In the genomic region with DNA sequence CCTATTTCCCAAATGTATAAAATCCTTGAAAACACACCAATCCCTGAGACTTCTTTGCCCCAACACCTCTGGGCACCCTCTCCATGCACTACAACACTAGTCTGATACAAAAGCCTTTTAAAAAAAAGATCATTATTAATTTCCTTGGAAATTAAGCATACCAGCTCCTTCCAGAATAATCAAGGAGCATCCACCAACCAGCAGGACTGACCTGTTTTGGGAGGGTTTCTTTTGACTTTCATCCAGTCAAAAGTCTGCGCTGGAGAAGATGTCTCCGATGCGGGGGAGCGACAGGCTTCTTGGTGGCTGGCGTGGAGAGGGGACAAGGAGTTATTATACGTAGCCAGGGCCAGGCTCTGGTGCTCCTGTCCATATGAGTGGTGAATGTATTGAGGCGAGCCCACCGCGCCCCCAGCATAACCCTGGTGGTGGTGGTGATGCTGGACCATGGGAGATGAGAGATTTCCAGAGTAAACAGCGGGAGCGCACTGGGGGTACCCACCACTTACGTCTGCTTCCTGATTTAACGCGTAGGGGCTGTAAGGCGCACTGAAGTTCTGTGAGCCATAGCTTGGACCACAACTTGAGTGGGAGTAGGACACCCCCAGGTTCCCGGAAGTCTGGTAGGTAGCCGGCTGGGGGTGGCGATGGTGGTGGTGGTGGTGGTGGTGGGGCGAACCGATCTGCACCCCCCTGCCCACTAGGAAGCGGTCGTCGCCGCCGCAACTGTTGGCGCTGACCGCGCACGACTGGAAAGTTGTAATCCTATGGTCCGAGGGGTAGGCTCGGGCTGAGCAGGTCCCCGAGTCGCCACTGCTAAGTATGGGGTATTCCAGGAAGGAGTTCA, we compare ENCODE assay signal across 8 cellular contexts. TPM values are rescaled to one million over a fixed set of nuclear protein-coding genes. Genes with fewer than 3 reads are reported as not detected.
DNase-seq lines count a peak whose midpoint lies in the region; ATAC-seq and TF ChIP-seq lines count a peak whose summit lies in the region.

No MANE protein-coding gene starts in this region.

- intact Hi-C loops in CD4-positive, alpha-beta memory T cell (cut with micrococcal nuclease), result loop anchor here (5.0 kb wide), 1 partner anchor 67 kb away; no protein-coding TSS in a partner anchor
- intact Hi-C loops in tibial artery (cut with DNase I; ENCODE audit: low total_unique reads), result loop anchor here (5.0 to 10.0 kb wide), 2 partner anchors 47 to 1230 kb away; a partner anchor contains a TSS

- peaks cover 11 to 46% (median 28%) of the 10 kb centered on the region in 4 donors for H3K4me1 Mint-ChIP-seq in CD4-positive, alpha-beta memory T cell
- H3K4me1 Mint-ChIP-seq in activated CD4-positive, alpha-beta memory T cell treated with anti-CD3 and anti-CD28 coated beads, Interleukin-2, amount 10 ng/mL, durations not matched to agents 7 days and 5 days, result peaks cover 20% of the 10 kb centered on the region
- peaks cover 31 to 48% of the 10 kb centered on the region in 2 donors for H3K4me1 Mint-ChIP-seq in immature natural killer cell

- peaks cover 0 to 3% (median 0%) of the 10 kb centered on the region in 8 donors for H3K9me3 Mint-ChIP-seq in CD4-positive, alpha-beta memory T cell
- H3K9me3 Mint-ChIP-seq in activated CD4-positive, alpha-beta memory T cell treated with anti-CD3 and anti-CD28 coated beads, Interleukin-2, amount 10 ng/mL, durations not matched to agents 7 days and 5 days, result no peaks in the 10 kb centered on the region
- H3K9me3 Mint-ChIP-seq in immature natural killer cell, result no peaks in the 10 kb centered on the region

- CTCF ChIA-PET in CD4-positive, alpha-beta memory T cell (lab: Charles Lee; ENCODE audit: partially characterized antibody), result interaction anchor here (1.2 kb wide), 1 partner anchor 412 kb away, joined by 3 read pairs; no protein-coding TSS in a partner anchor
- CTCF ChIA-PET in activated CD4-positive, alpha-beta memory T cell treated with anti-CD3 and anti-CD28 coated beads, Interleukin-2, amount 10 ng/mL, durations not matched to agents 7 days and 5 days (lab: Charles Lee), result interaction anchor here (1.3 kb wide), 1 partner anchor 55 kb away, joined by 4 read pairs; no protein-coding TSS in a partner anchor

- peak overlapping the region; percentile 86 to 96 (median 93) for H3K4me3 Mint-ChIP-seq in CD4-positive, alpha-beta memory T cell
- peak overlapping the region; percentile 85 for H3K4me3 Mint-ChIP-seq in activated CD4-positive, alpha-beta memory T cell treated with anti-CD3 and anti-CD28 coated beads, Interleukin-2, amount 10 ng/mL, durations not matched to agents 7 days and 5 days
- peak overlapping the region; percentile 91 to 97 (median 94) for H3K4me3 Mint-ChIP-seq in immature natural killer cell

- H3K27me3 ChIP-seq in CD4-positive, alpha-beta memory T cell (ENCODE audit: insufficient read depth, low read length), result peaks cover 3% of the 10 kb centered on the region
- H3K27me3 ChIP-seq in tibial artery, result no peaks in the 10 kb centered on the region

- peak overlapping the region in 6 of 7 donors; percentile 11 to 90 (median 71) for H3K27ac Mint-ChIP-seq in CD4-positive, alpha-beta memory T cell
- H3K27ac Mint-ChIP-seq in activated CD4-positive, alpha-beta memory T cell treated with anti-CD3 and anti-CD28 coated beads, Interleukin-2, amount 10 ng/mL, durations not matched to agents 7 days and 5 days, result peak overlapping the region; percentile 70
- H3K27ac Mint-ChIP-seq in immature natural killer cell, result peak overlapping the region; percentile 72 to 89 (median 86)

- peaks cover 12 to 15% of the 10 kb centered on the region in 2 donors for H3K36me3 Mint-ChIP-seq in CD4-positive, alpha-beta memory T cell
- H3K36me3 Mint-ChIP-seq in activated CD4-positive, alpha-beta memory T cell treated with anti-CD3 and anti-CD28 coated beads, Interleukin-2, amount 10 ng/mL, durations not matched to agents 7 days and 5 days (ENCODE audit: low read depth), result peaks cover under 1% of the 10 kb centered on the region
- peaks cover 14 to 17% (median 15%) of the 10 kb centered on the region in 3 donors for H3K36me3 Mint-ChIP-seq in immature natural killer cell

- H3K4me1 ChIP-seq in CD4-positive, alpha-beta memory T cell (ENCODE audit: insufficient read depth, low read length), result peaks cover 23% of the 10 kb centered on the region
- peaks cover 0 to 23% (median 18%) of the 10 kb centered on the region in 4 donors for H3K4me1 ChIP-seq in tibial artery

- no peaks in the 10 kb centered on the region for H3K9me3 ChIP-seq in CD4-positive, alpha-beta memory T cell (ENCODE audit: control insufficient read depth in 1 of 2, low read length in 2 of 2)
- no peaks in the 10 kb centered on the region for H3K9me3 ChIP-seq in tibial artery

- H3K27me3 Mint-ChIP-seq in CD4-positive, alpha-beta memory T cell, result peaks cover 40 to 62% of the 10 kb centered on the region in 2 donors
- H3K27me3 Mint-ChIP-seq in activated CD4-positive, alpha-beta memory T cell treated with anti-CD3 and anti-CD28 coated beads, Interleukin-2, amount 10 ng/mL, durations not matched to agents 7 days and 5 days, result peaks cover 81% of the 10 kb centered on the region
- peaks cover 13 to 21% (median 19%) of the 10 kb centered on the region in 3 donors for H3K27me3 Mint-ChIP-seq in immature natural killer cell (ENCODE audit: low read depth in 3 of 3)

- no peak for TF ChIP-seq CTCF in tibial artery (IDR thresholded peaks at IDR 0.05)

- H3K4me3 ChIP-seq in CD4-positive, alpha-beta memory T cell (ENCODE audit: low read length in 2 of 2), result peak overlapping the region in 1 of 2 donors; percentile 84
- H3K4me3 ChIP-seq in tibial artery, result peak overlapping the region; percentile 80 to 83

- H3K36me3 ChIP-seq in CD4-positive, alpha-beta memory T cell (ENCODE audit: insufficient read depth, low read length), result no peaks in the 10 kb centered on the region
- H3K36me3 ChIP-seq in tibial artery, result no peaks in the 10 kb centered on the region

- POLR2A ChIA-PET in CD4-positive, alpha-beta memory T cell (lab: Charles Lee; ENCODE audit: partially characterized antibody), result no interaction called here
- POLR2A ChIA-PET in activated CD4-positive, alpha-beta memory T cell treated with anti-CD3 and anti-CD28 coated beads, Interleukin-2, amount 10 ng/mL, durations not matched to agents 7 days and 5 days (lab: Charles Lee), result no interaction called here

- no peak overlapping the region for H3K27ac ChIP-seq in CD4-positive, alpha-beta memory T cell (ENCODE audit: low read depth, low read length)
- no peak overlapping the region for H3K27ac ChIP-seq in tibial artery

- peak in 1 of 5 donors; percentile 12 for DNase-seq in CD4-positive, alpha-beta memory T cell
- peak; percentile 18 for DNase-seq in activated CD4-positive, alpha-beta memory T cell treated with anti-CD3 and anti-CD28 coated beads, Interleukin-2, amount 10 ng/mL, durations not matched to agents 7 days and 5 days
- DNase-seq in immature natural killer cell (peak; percentile 50 to 54 (median 51)), tibial artery (no peak), dermis blood vessel endothelial cell (no peak), NCI-H510A (lab: John Stamatoyannopoulos, UW) (no peak)

- ATAC-seq in HG02852 (IDR thresholded peaks at IDR 0.05; ENCODE audit: unreplicated experiment) (peak; percentile 10), HG03139 (IDR thresholded peaks at IDR 0.05; ENCODE audit: unreplicated experiment) (no peak)

RNA-seq across cellular contexts. Expression of a gene that starts 0.5 kb away (rescaled TPM):
- total RNA-seq in CD4-positive, alpha-beta memory T cell, result under 1 TPM; 0.73 to 0.75 TPM
- polyA plus RNA-seq in CD4-positive, alpha-beta memory T cell, result under 1 TPM; 0.49 to 0.68 TPM
- total RNA-seq in activated CD4-positive, alpha-beta memory T cell treated with anti-CD3 and anti-CD28 coated beads, Interleukin-2, amount 10 ng/mL, durations not matched to agents 7 days and 5 days, result under 1 TPM; 0.70 to 0.86 TPM
- polyA plus RNA-seq in immature natural killer cell, result under 1 TPM in 1 of 3 donors, not detected in 2; 0.62 TPM
- total RNA-seq in dermis blood vessel endothelial cell, result 0.68 and 0.84 TPM in 2 replicates

RNA-seq across cellular contexts. Expression of a gene that starts 7.2 kb away (rescaled TPM):
- total RNA-seq in CD4-positive, alpha-beta memory T cell, result not detected
- not detected for polyA plus RNA-seq in CD4-positive, alpha-beta memory T cell
- total RNA-seq in activated CD4-positive, alpha-beta memory T cell treated with anti-CD3 and anti-CD28 coated beads, Interleukin-2, amount 10 ng/mL, durations not matched to agents 7 days and 5 days, result not detected
- polyA plus RNA-seq in immature natural killer cell, result not detected
- total RNA-seq in dermis blood vessel endothelial cell, result 0.33 and 0.34 TPM in 2 replicates

RNA-seq across cellular contexts. Expression of a gene that starts 35.3 kb away (rescaled TPM):
- total RNA-seq in CD4-positive, alpha-beta memory T cell, result under 1 TPM in 1 of 2 experiments, not detected in 1; 0.19 TPM
- under 1 TPM in 1 of 2 donors, not detected in 1; 0.30 TPM for polyA plus RNA-seq in CD4-positive, alpha-beta memory T cell
- under 1 TPM in 1 of 2 experiments, not detected in 1; 0.15 TPM for total RNA-seq in activated CD4-positive, alpha-beta memory T cell treated with anti-CD3 and anti-CD28 coated beads, Interleukin-2, amount 10 ng/mL, durations not matched to agents 7 days and 5 days
- 1 to 10 TPM in 1 of 3 donors, under 1 TPM in 1, not detected in 1; 0.51 to 1.2 TPM for polyA plus RNA-seq in immature natural killer cell
- total RNA-seq in dermis blood vessel endothelial cell, result 0.34 and 0.65 TPM in 2 replicates

RNA-seq across cellular contexts. Expression of a gene that starts 48.2 kb away (rescaled TPM):
- total RNA-seq in CD4-positive, alpha-beta memory T cell, result not detected
- not detected for polyA plus RNA-seq in CD4-positive, alpha-beta memory T cell
- not detected for total RNA-seq in activated CD4-positive, alpha-beta memory T cell treated with anti-CD3 and anti-CD28 coated beads, Interleukin-2, amount 10 ng/mL, durations not matched to agents 7 days and 5 days
- polyA plus RNA-seq in immature natural killer cell, result 1 to 10 TPM in 1 of 3 donors, under 1 TPM in 2; 0.42 to 1.1 (median 0.73) TPM
- 5.6 and 6.1 TPM in 2 replicates for total RNA-seq in dermis blood vessel endothelial cell

RNA-seq across cellular contexts. Expression of a gene that starts 52.3 kb away (rescaled TPM):
- not detected for total RNA-seq in CD4-positive, alpha-beta memory T cell
- polyA plus RNA-seq in CD4-positive, alpha-beta memory T cell, result not detected
- not detected for total RNA-seq in activated CD4-positive, alpha-beta memory T cell treated with anti-CD3 and anti-CD28 coated beads, Interleukin-2, amount 10 ng/mL, durations not matched to agents 7 days and 5 days
- polyA plus RNA-seq in immature natural killer cell, result 1 to 10 TPM in 1 of 3 donors, under 1 TPM in 1, not detected in 1; 0.52 to 3.8 TPM
- total RNA-seq in dermis blood vessel endothelial cell, result 2.9 and 8.6 TPM in 2 replicates

Comparison
In these comparisons a context has a peak if more than half of its experiments do, and no peak if none do; other contexts are left out.
1. DNase-seq: peak in activated CD4-positive, alpha-beta memory T cell treated with anti-CD3 and anti-CD28 coated beads, Interleukin-2, amount 10 ng/mL, durations not matched to agents 7 days and 5 days (single experiment) and immature natural killer cell (3 of 3); none in tibial artery (0 of 2), dermis blood vessel endothelial cell (single experiment) and NCI-H510A (single experiment).
2. Peak in every context shown above with its lines, with median percentiles within 50 percentile points of each other: H3K27ac Mint-ChIP-seq and H3K4me3 Mint-ChIP-seq.